1 cellular context compared by ENCODE assay signal in genomic region chr16:30654856-30655255, GRCh38.
A peak's percentile ranks its signal among the peaks of the same experiment; 100 is the strongest.
TF ChIP-seq lines count a peak whose summit lies in the region.

No MANE protein-coding gene starts in this region.

TF ChIP-seq in HepG2, 621 proteins besides CTCF, POLR2A, EP300 and RAD21:
- TF ChIP-seq ZNF430 (CRISPR knock-in tag; IDR thresholded peaks at IDR 0.05) (no peak), NFIC (IDR thresholded peaks at IDR 0.05; ENCODE audit: low read length) (no peak), ZNF567 (CRISPR knock-in tag; IDR thresholded peaks at IDR 0.05; ENCODE audit: borderline replicate concordance) (no peak), ATF1 (CRISPR knock-in tag; IDR thresholded peaks at IDR 0.05) (no peak), MEF2D (CRISPR knock-in tag; IDR thresholded peaks at IDR 0.05) (no peak), SRSF9 (IDR thresholded peaks at IDR 0.05; ENCODE audit: borderline replicate concordance, insufficient read depth, low read depth, low read length, poor library complexity, severe bottlenecking) (no peak), AGO2 (optimal IDR thresholded peaks at IDR 0.05; ENCODE audit: low read depth, low read length) (peak; percentile 62), RBFOX2 (IDR thresholded peaks at IDR 0.05; ENCODE audit: low read depth, low read length) (peak; percentile 62; the same call in 1 of the 2 replicates), DNMT1 (CRISPR knock-in tag; IDR thresholded peaks at IDR 0.05) (no peak), ZNF776 (CRISPR knock-in tag; IDR thresholded peaks at IDR 0.05) (no peak), ZSCAN5A (CRISPR knock-in tag; IDR thresholded peaks at IDR 0.05; ENCODE audit: borderline replicate concordance) (no peak), ZBTB26 (CRISPR knock-in tag; IDR thresholded peaks at IDR 0.05; ENCODE audit: borderline replicate concordance) (no peak)
